ENCODE assay signal across 1 cellular context in genomic region chr14:65838565-65838964, GRCh38.
TF ChIP-seq lines count a peak whose summit lies in the region.

No MANE protein-coding gene starts in this region.

TF ChIP-seq in K562, 482 proteins besides CTCF, POLR2A, EP300 and RAD21 (continued from another document):
- TF ChIP-seq BRF2 (IDR thresholded peaks at IDR 0.05; ENCODE audit: borderline replicate concordance, insufficient read depth, insufficient read length) (no peak), GATAD2A (IDR thresholded peaks at IDR 0.05) (no peak), GABPA (tag; conservative IDR thresholded peaks at IDR 0.05; ENCODE audit: low read depth) (peak; percentile 61), SPI1 (IDR thresholded peaks at IDR 0.05; ENCODE audit: borderline replicate concordance, low read depth, low read length) (peak; percentile 27; the same call in 1 of the 2 replicates), SP2 (IDR thresholded peaks at IDR 0.05; ENCODE audit: extremely low read depth, low read depth, low read length, poor library complexity, severe bottlenecking) (no peak)
